8 cellular contexts compared by ENCODE assay signal in genomic region chr7:100613447-100614185, GRCh38. TPM values are rescaled to one million over a fixed set of nuclear protein-coding genes. Genes with fewer than 3 reads are reported as not detected.
A peak's percentile ranks its signal among the peaks of the same experiment; 100 is the strongest.
DNase-seq lines count a peak whose midpoint lies in the region; ATAC-seq and TF ChIP-seq lines count a peak whose summit lies in the region.

No MANE protein-coding gene starts in this region.

- CTCF ChIA-PET in CD8-positive, alpha-beta T cell (lab: Charles Lee): interaction anchor here (0.5 to 5.6 kb wide), 8 partner anchors 11 to 238 kb away, joined by 3 to 54 read pairs (median 7); partner anchors contain the start of genes FBXO24, PCOLCE and POP7

- peak overlapping the region; percentile 88 for H3K4me3 Mint-ChIP-seq in CD8-positive, alpha-beta T cell

- POLR2A ChIA-PET in CD8-positive, alpha-beta T cell (lab: Charles Lee): interaction anchor here (1.0 to 3.7 kb wide), 7 partner anchors 20 to 512 kb away, joined by 3 to 58 read pairs (median 6); partner anchors contain the start of genes AP4M1, FBXO24, GIGYF1 and LRCH4

- intact Hi-C loops in CD8-positive, alpha-beta T cell (cut with DNase I, micrococcal nuclease): loop anchor here (2.0 to 5.0 kb wide), 6 partner anchors 75 to 239 kb away; partner anchors contain the start of genes AGFG2 (in 1 of the 2), MEPCE (in 1 of the 2), POP7 (in 1 of the 2) and SLC12A9 (in 1 of the 2)

- TF ChIP-seq CTCF in CD8-positive, alpha-beta T cell (IDR thresholded peaks at IDR 0.05): no peak
- TF ChIP-seq CTCF in choroid plexus epithelial cell (conservative IDR thresholded peaks at IDR 0.05; ENCODE audit: low read depth, low read length) (no peak), osteoblast (IDR thresholded peaks at IDR 0.05; ENCODE audit: extremely low read depth, low read depth, low read length) (no peak)

- no peak overlapping the region for H2AFZ ChIP-seq in osteoblast (ENCODE audit: low read length)

- no peaks in the 10 kb centered on the region for H3K9me3 Mint-ChIP-seq in CD8-positive, alpha-beta T cell

- H3K79me2 ChIP-seq in osteoblast (ENCODE audit: insufficient read depth, low read length): no peaks in the 10 kb centered on the region

- no peaks in the 10 kb centered on the region for H3K36me3 ChIP-seq in CD8-positive, alpha-beta T cell (ENCODE audit: insufficient read depth, low read length)
- no peaks in the 10 kb centered on the region for H3K36me3 ChIP-seq in osteoblast (ENCODE audit: insufficient read depth, low read length)

- H3K4me3 ChIP-seq in CD8-positive, alpha-beta T cell (ENCODE audit: low read depth, low read length): no peak overlapping the region
- H3K4me3 ChIP-seq in choroid plexus epithelial cell (ENCODE audit: low read depth, low read length): peak overlapping the region; percentile 82
- H3K4me3 ChIP-seq in osteoblast (ENCODE audit: insufficient read depth, low read length): peak overlapping the region; percentile 92

- no peaks in the 10 kb centered on the region for H3K9me3 ChIP-seq in CD8-positive, alpha-beta T cell (ENCODE audit: low read length)
- no peaks in the 10 kb centered on the region for H3K9me3 ChIP-seq in osteoblast (ENCODE audit: low read depth, low read length)

- H3K27me3 Mint-ChIP-seq in CD8-positive, alpha-beta T cell (ENCODE audit: low read depth): no peaks in the 10 kb centered on the region

- H3K27ac ChIP-seq in CD8-positive, alpha-beta T cell (ENCODE audit: low read depth, low read length): no peak overlapping the region
- H3K27ac ChIP-seq in osteoblast (ENCODE audit: low read depth, low read length): no peak overlapping the region

- no peak overlapping the region for H3K27ac Mint-ChIP-seq in CD8-positive, alpha-beta T cell

- peaks cover 19% of the 10 kb centered on the region for H3K4me1 ChIP-seq in CD8-positive, alpha-beta T cell (ENCODE audit: insufficient read depth, low read length)
- peaks cover 6% of the 10 kb centered on the region for H3K4me1 ChIP-seq in osteoblast (ENCODE audit: insufficient read depth, low read length)

- no peaks in the 10 kb centered on the region for H3K27me3 ChIP-seq in CD8-positive, alpha-beta T cell (ENCODE audit: insufficient read depth, low read length)
- no peaks in the 10 kb centered on the region for H3K27me3 ChIP-seq in osteoblast (ENCODE audit: insufficient read depth, low read length)

- DNase-seq in CD8-positive, alpha-beta T cell: peak in 1 of 7 experiments; percentile 23
- DNase-seq in NOMO-1 treated with dmso at 0.1 percent for 144 hours (lab: John Stamatoyannopoulos, UW; ENCODE audit: unreplicated experiment): peak; percentile 56
- DNase-seq in choroid plexus epithelial cell (ENCODE audit: low read depth): no peak
- DNase-seq in osteoblast (ENCODE audit: insufficient read length, low spot score, missing footprints): peak; percentile 69
- no peak for DNase-seq in GM03348 (ENCODE audit: low spot score)
- no peak for DNase-seq in NCI-H2107 treated with DMSO at 0.1 percent for 48 hours (lab: John Stamatoyannopoulos, UW; ENCODE audit: unreplicated experiment)
- DNase-seq in activated CD4-positive, CD25-positive, alpha-beta regulatory T cell treated with anti-CD3 and anti-CD28 coated beads, Interleukin-2, amount 50 U/mL, for 72 hours: no peak
- no peak for DNase-seq in NCI-H526 treated with DMSO at 0.1 percent for 48 hours (lab: John Stamatoyannopoulos, UW)

- ATAC-seq in CD8-positive, alpha-beta T cell: no peak

- peaks cover 15% of the 10 kb centered on the region for H3K36me3 Mint-ChIP-seq in CD8-positive, alpha-beta T cell

- H3K4me1 Mint-ChIP-seq in CD8-positive, alpha-beta T cell (ENCODE audit: low read depth): peaks cover 22% of the 10 kb centered on the region

- H3K4me2 ChIP-seq in osteoblast (ENCODE audit: insufficient read depth, low read length): peak overlapping the region; percentile 96

- H4K20me1 ChIP-seq in osteoblast (ENCODE audit: insufficient read depth, low read length): no peaks in the 10 kb centered on the region

RNA-seq across cellular contexts. Expression of gene MOSPD3, which starts 1.3 kb away (rescaled TPM):
- total RNA-seq in CD8-positive, alpha-beta T cell: 10 to 100 TPM; 10.3 to 10.5 TPM
- total RNA-seq in osteoblast: 5.1 and 7.1 TPM in 2 replicates

RNA-seq across cellular contexts. Expression of gene PCOLCE, which starts 11.5 kb away (rescaled TPM):
- 1 to 10 TPM; 7.9 to 8.0 TPM for total RNA-seq in CD8-positive, alpha-beta T cell
- total RNA-seq in osteoblast: 231 and 259 TPM in 2 replicates

RNA-seq across cellular contexts. Expression of gene FBXO24, which starts 27.5 kb away (rescaled TPM):
- under 1 TPM; 0.30 to 0.53 TPM for total RNA-seq in CD8-positive, alpha-beta T cell
- total RNA-seq in osteoblast: under 0.01 and 0.36 TPM in 2 replicates

RNA-seq across cellular contexts. Expression of gene LRCH4, which starts 27.7 kb away (rescaled TPM):
- 100 to 1,000 TPM; 244 to 254 TPM for total RNA-seq in CD8-positive, alpha-beta T cell
- total RNA-seq in osteoblast: 14.5 and 18.0 TPM in 2 replicates

RNA-seq across cellular contexts. Expression of gene TFR2, which starts 27.7 kb away (rescaled TPM):
- total RNA-seq in CD8-positive, alpha-beta T cell: 1 to 10 TPM; 1.8 to 2.6 TPM
- total RNA-seq in osteoblast: under 0.01 and 0.29 TPM in 2 replicates

Comparison
In these comparisons a context has a peak if more than half of its experiments do, and no peak if none do; other contexts are left out.
1. DNase-seq: peak in NOMO-1 treated with dmso at 0.1 percent for 144 hours (single experiment) and osteoblast (single experiment); none in choroid plexus epithelial cell (single experiment), GM03348 (single experiment), NCI-H2107 treated with DMSO at 0.1 percent for 48 hours (single experiment), activated CD4-positive, CD25-positive, alpha-beta regulatory T cell treated with anti-CD3 and anti-CD28 coated beads, Interleukin-2, amount 50 U/mL, for 72 hours (single experiment) and NCI-H526 treated with DMSO at 0.1 percent for 48 hours (single experiment).
2. RNA of gene PCOLCE, which starts 11.5 kb away (total RNA-seq): 231 to 259 TPM in osteoblast; 7.9 to 8.0 TPM in CD8-positive, alpha-beta T cell; every median in the first group is over 10 times any median in the second.